ENCODE assay signal across 8 cellular contexts in genomic region chr15:34241376-34242350, GRCh38. TPM values are rescaled to one million over a fixed set of nuclear protein-coding genes. Genes with fewer than 3 reads are reported as not detected.
DNase-seq lines count a peak whose midpoint lies in the region; ATAC-seq and TF ChIP-seq lines count a peak whose summit lies in the region.

No MANE protein-coding gene starts in this region.

- ATAC-seq in HCT116 (peak; percentile 69; the same call in 1 of the 2 replicates), lung (ENCODE audit: insufficient read depth, low FRiP score) (no peak), GM21576 (IDR thresholded peaks at IDR 0.05; ENCODE audit: unreplicated experiment) (no peak), GM21367 (IDR thresholded peaks at IDR 0.05; ENCODE audit: unreplicated experiment) (no peak)

- no TSS peak for BruUV-seq in HCT116 (replicated peaks; lab: Mats Ljungman, UMichigan)

- H3K79me2 ChIP-seq in HCT116 (ENCODE audit: insufficient read depth, low read length), result no peaks in the 10 kb centered on the region

- H3K4me2 ChIP-seq in HCT116 (ENCODE audit: low read length), result no peak overlapping the region

- TF ChIP-seq CTCF in HCT116 (IDR thresholded peaks at IDR 0.05 in 2 of 3, conservative IDR thresholded peaks at IDR 0.05 in 1 of 3; ENCODE audit: borderline replicate concordance in 1 of 3, insufficient read depth in 1 of 3, low read depth in 2 of 3, low read length in 2 of 3) (peak; percentile 19 to 83 (median 78); a peak in 5 of 6 replicates), lung (IDR thresholded peaks at IDR 0.05; ENCODE audit: control extremely low read depth, extremely low read depth) (peak; percentile 57)

- H3K4me3 ChIP-seq in HCT116 (replicated peaks in 1 of 2; ENCODE audit: low read depth in 1 of 2, low read length in 2 of 2), result no peak overlapping the region
- H3K4me3 ChIP-seq in lung, result no peak overlapping the region

- CTCF ChIA-PET in HCT116 (lab: Charles Lee), result interaction anchor here (0.7 to 1.6 kb wide), 4 partner anchors 12 to 346 kb away, joined by 3 to 5 read pairs (median 4); partner anchors contain the start of gene LPCAT4

- H3K9me3 ChIP-seq in HCT116 (ENCODE audit: control insufficient read depth in 1 of 2, insufficient read depth in 1 of 2, low read depth in 1 of 2, low read length in 2 of 2) (no peaks in the 10 kb centered on the region), lung (ENCODE audit: control insufficient read depth in 2 of 2, insufficient read depth in 1 of 2, low read length in 1 of 2) (no peaks in the 10 kb centered on the region)

- POLR2A ChIA-PET in HCT116 (lab: Charles Lee), result interaction anchor here (1.0 to 1.1 kb wide), 2 partner anchors 89 to 96 kb away, joined by 3 read pairs; partner anchors contain the start of gene SLC12A6

- H4K20me1 ChIP-seq in HCT116 (ENCODE audit: insufficient read depth), result no peaks in the 10 kb centered on the region

- H3K36me3 ChIP-seq in HCT116 (ENCODE audit: control insufficient read depth in 1 of 2, insufficient read depth in 2 of 2, low read length in 2 of 2), result peaks cover 0 to 4% of the 10 kb centered on the region in 2 experiments; a peak in 2 of 4 replicates
- H3K36me3 ChIP-seq in lung (ENCODE audit: control insufficient read depth in 2 of 2, insufficient read depth in 2 of 2, low read length in 2 of 2), result peaks cover 19 to 29% of the 10 kb centered on the region in 2 donors

- H3K9ac ChIP-seq in HCT116 (ENCODE audit: low read length), result no peak overlapping the region

- 60 to 71% methylated on average over 1 of the region's 1 CpG for WGBS in lung, 2 donors

- H3K27me3 ChIP-seq in HCT116 (ENCODE audit: insufficient read depth, low read length), result no peaks in the 10 kb centered on the region
- no peaks in the 10 kb centered on the region for H3K27me3 ChIP-seq in lung (ENCODE audit: control insufficient read depth, insufficient read depth)

- H3K27ac ChIP-seq in HCT116 (ENCODE audit: low read depth, low read length), result no peak overlapping the region
- no peak overlapping the region for H3K27ac ChIP-seq in lung (ENCODE audit: low read depth in 1 of 2, low read length in 1 of 2)

- peak; percentile 45; the same call in 1 of the 2 replicates for TF ChIP-seq RAD21 in HCT116 (IDR thresholded peaks at IDR 0.05; ENCODE audit: low read depth)

- RAD21 ChIA-PET in HCT116 (lab: Charles Lee; ENCODE audit: low non-redundant PET in 1 of 2, low total read pairs in 2 of 2, uncharacterized antibody in 2 of 2, unreplicated experiment in 2 of 2), result no interaction called here

- DNase-seq in SIG-M5 treated with dmso at 0.1 percent for 504 hours (lab: John Stamatoyannopoulos, UW; ENCODE audit: unreplicated experiment) (peak; percentile 26), SIG-M5 (lab: John Stamatoyannopoulos, UW) (no peak), HCT116 (ENCODE audit: low read depth, low spot score) (no peak), RPMI7951 (ENCODE audit: low read depth) (peak; percentile 32), cerebellum (ENCODE audit: low spot score) (peak; percentile 31), lung (ENCODE audit: low spot score) (no peak)

- H3K4me1 ChIP-seq in HCT116 (ENCODE audit: control insufficient read depth in 1 of 2, insufficient read depth in 2 of 2, low read length in 2 of 2) (peaks cover 2 to 31% of the 10 kb centered on the region in 2 experiments; a peak in 3 of 4 replicates), lung (ENCODE audit: control insufficient read depth in 2 of 2, insufficient read depth in 2 of 2, low read length in 2 of 2) (no peaks in the 10 kb centered on the region)

- no peaks in the 10 kb centered on the region for H3K9me2 ChIP-seq in HCT116 (ENCODE audit: insufficient read depth)

- no peak for TF ChIP-seq POLR2A in HCT116 (IDR thresholded peaks at IDR 0.05; ENCODE audit: borderline replicate concordance, extremely low read depth, insufficient read depth, insufficient read length)

- intact Hi-C loops in HCT116 (cut with micrococcal nuclease), result no loop called here

- no peak overlapping the region for H2AFZ ChIP-seq in HCT116 (ENCODE audit: low read depth, low read length, poor library complexity, severe bottlenecking)

TF ChIP-seq in HCT116, 20 proteins besides CTCF, POLR2A, EP300 and RAD21:
- TF ChIP-seq FOSL1 (IDR thresholded peaks at IDR 0.05; ENCODE audit: low read depth), result no peak
- no peak for TF ChIP-seq ZNF274 (IDR thresholded peaks at IDR 0.05; ENCODE audit: low read depth, low read length)
- no peak for TF ChIP-seq REST (IDR thresholded peaks at IDR 0.05; ENCODE audit: low read depth)
- no peak for TF ChIP-seq ELF1 (IDR thresholded peaks at IDR 0.05; ENCODE audit: borderline replicate concordance, low read depth)
- no peak for TF ChIP-seq CBX3 (IDR thresholded peaks at IDR 0.05; ENCODE audit: low read depth)
- TF ChIP-seq SP1 (IDR thresholded peaks at IDR 0.05; ENCODE audit: low read depth), result no peak
TF ChIP-seq in HCT116: peak in this region for 0.

RNA-seq across cellular contexts. Expression of gene EMC4, which starts 16.8 kb away (rescaled TPM):
- total RNA-seq in HCT116 (2021; ENCODE audit: unreplicated experiment) (101 TPM), cerebellum (75.0 TPM), lung (100 to 1,000 TPM; 105 to 117 TPM)
- 104 and 110 TPM in 2 replicates for polyA plus RNA-seq in HCT116 (2012)
- 238 and 265 TPM in 2 replicates for total RNA-seq in RPMI7951 (2014; rRNA removed; shearing (Covaris generic))
- polyA plus RNA-seq in lung, result 100 to 1,000 TPM; 123 to 183 TPM

RNA-seq across cellular contexts. Expression of gene KATNBL1, which starts 31.8 kb away (rescaled TPM):
- total RNA-seq in HCT116 (2021; ENCODE audit: unreplicated experiment) (40.5 TPM), cerebellum (110 TPM), lung (100 to 1,000 TPM in 1 of 2 donors, 10 to 100 TPM in 1; 40.3 to 112 TPM)
- 6.7 and 10.1 TPM in 2 replicates for polyA plus RNA-seq in HCT116 (2012)
- total RNA-seq in RPMI7951 (2014; rRNA removed; shearing (Covaris generic)), result 49.4 and 57.8 TPM in 2 replicates
- polyA plus RNA-seq in lung, result 10 to 100 TPM; 25.7 to 33.6 TPM

Comparison
In these comparisons a context has a peak if more than half of its experiments do, and no peak if none do; other contexts are left out.
1. DNase-seq: peak in SIG-M5 treated with dmso at 0.1 percent for 504 hours (single experiment), RPMI7951 (single experiment) and cerebellum (single experiment); none in SIG-M5 (single experiment), HCT116 (single experiment) and lung (single experiment).